In the genomic region with DNA sequence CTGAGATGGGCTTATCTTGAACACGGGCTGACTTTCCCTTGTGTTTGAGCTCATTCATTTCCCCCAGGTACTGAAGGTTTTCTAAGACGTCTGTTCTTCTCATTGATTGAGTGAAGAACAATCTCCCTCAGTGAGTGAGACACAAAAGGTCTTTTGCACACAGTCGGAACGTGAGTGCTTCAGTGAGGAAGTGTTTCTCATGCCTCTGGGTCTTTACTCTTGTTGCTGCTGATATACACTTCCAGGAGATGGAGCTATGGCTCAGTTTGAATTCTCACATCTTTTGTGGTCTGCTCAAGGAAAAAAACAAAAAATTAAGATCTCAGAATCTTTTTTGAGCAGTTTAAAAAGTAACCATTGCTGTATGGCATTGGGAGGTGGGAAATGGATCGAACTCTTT, we compare ENCODE assay signal across 10 cellular contexts.
DNase-seq lines count a peak whose midpoint lies in the region; FAIRE-seq and TF ChIP-seq lines count a peak whose summit lies in the region.
"Had no signal": no experiment of that assay in that cellular context is flagged by ENCODE, and none has a peak within 500 bp of the region (broad histone marks: within the 10 kb centered on the region; RNA-seq: fewer than 3 reads in every experiment).

No MANE protein-coding gene starts in this region.

- no peak overlapping the region for H2AFZ ChIP-seq in GM23248

- H3K9me3 Mint-ChIP-seq in HFFc6 = peaks cover 14% of the 10 kb centered on the region; the same call in 1 of the 2 replicates

- in situ Hi-C loops in GM23248 (cut with MboI) = no loop called here

- H3K27ac Mint-ChIP-seq in HFFc6 = no peak overlapping the region

- no peak for FAIRE-seq in D721Med (lab: Jason Lieb, UNC)

- no peaks in the 10 kb centered on the region for H3K9me3 ChIP-seq in GM23248 (ENCODE audit: low read depth)
- H3K9me3 ChIP-seq: prostate gland had no signal

- no peak overlapping the region for H3K9ac ChIP-seq in GM23248

- no peaks in the 10 kb centered on the region for H3K27me3 ChIP-seq in kidney epithelial cell (ENCODE audit: control insufficient read depth, insufficient read depth, low read length)
- no peaks in the 10 kb centered on the region for H3K27me3 ChIP-seq in GM23248 (replicated peaks; ENCODE audit: insufficient read depth)

- H3K9me2 ChIP-seq in GM23248 (ENCODE audit: insufficient read depth) = no peaks in the 10 kb centered on the region

- TF ChIP-seq CTCF in HFFc6 (IDR thresholded peaks at IDR 0.05) (no peak; the same call in 1 of the 2 replicates), kidney epithelial cell (IDR thresholded peaks at IDR 0.05; ENCODE audit: insufficient read depth, low read length, poor library complexity, severe bottlenecking) (peak; percentile 41), coronary artery (IDR thresholded peaks at IDR 0.05) (no peak), D721Med (IDR thresholded peaks at IDR 0.05; ENCODE audit: insufficient read depth, missing control alignments) (no peak)

- no peaks in the 10 kb centered on the region; the same call in none of the 2 replicates for H3K27me3 Mint-ChIP-seq in HFFc6 (ENCODE audit: insufficient read depth)

- no peaks in the 10 kb centered on the region for H3K36me3 Mint-ChIP-seq in HFFc6 (ENCODE audit: low read depth)

- H3K36me3 ChIP-seq in kidney epithelial cell (ENCODE audit: control insufficient read depth, insufficient read depth, low read length) (no peaks in the 10 kb centered on the region), GM23248 (ENCODE audit: low read depth) (no peaks in the 10 kb centered on the region)
- H3K36me3 ChIP-seq: prostate gland had no signal

- H3K4me2 ChIP-seq in GM23248 (ENCODE audit: unreplicated experiment) = no peak overlapping the region

- no peaks in the 10 kb centered on the region for H4K20me1 ChIP-seq in GM23248 (ENCODE audit: insufficient read depth)

- H3K4me3 ChIP-seq in kidney epithelial cell (ENCODE audit: low read depth, low read length) (no peak overlapping the region), coronary artery (no peak overlapping the region), GM23248 (no peak overlapping the region)
- H3K4me3 ChIP-seq: prostate gland had no signal

- H3K27ac ChIP-seq in coronary artery (no peak overlapping the region), GM23248 (no peak overlapping the region)
- H3K27ac ChIP-seq: prostate gland had no signal

- H3F3A ChIP-seq in GM23248 (ENCODE audit: insufficient read depth) = no peaks in the 10 kb centered on the region

- H3K79me2 ChIP-seq in GM23248 (ENCODE audit: insufficient read depth) = no peaks in the 10 kb centered on the region

- H3K4me1 Mint-ChIP-seq in HFFc6 (ENCODE audit: low read depth) = no peaks in the 10 kb centered on the region

- peak; percentile 15 for DNase-seq in AG20443 (ENCODE audit: low spot score)
- peak; percentile 0 for DNase-seq in HFFc6
- peak; percentile 12 for DNase-seq in SK-N-DZ (ENCODE audit: low spot score)
- no peak for DNase-seq in kidney epithelial cell (ENCODE audit: low read depth)
- no peak for DNase-seq in coronary artery (ENCODE audit: low spot score)
- no peak for DNase-seq in stimulated activated CD4-positive, alpha-beta T cell treated with anti-CD3 and anti-CD28 coated beads, Interleukin-4, amount 100 ng/mL, for 4 hours
- no peak for DNase-seq in GM23248
- DNase-seq in D721Med (ENCODE audit: insufficient read length, low spot score) = no peak
- DNase-seq: DMS 273 treated with DMSO at 0.1 percent for 48 hours had no signal

- 9 to 16% methylated on average over 5 of the region's 5 CpGs for WGBS in GM23248 (ENCODE audit: low coverage in 1 of 2, low lambda C conversion rate in 2 of 2, missing lambda C conversion rate in 2 of 2), 2 experiments

- no peak overlapping the region for H3K4me3 Mint-ChIP-seq in HFFc6

- no peaks in the 10 kb centered on the region for H3K4me1 ChIP-seq in GM23248 (ENCODE audit: insufficient read depth)
- H3K4me1 ChIP-seq: prostate gland had no signal

Comparison
In these comparisons a context has a peak if more than half of its experiments do, and no peak if none do; other contexts are left out.
1. DNase-seq: peak in AG20443 (single experiment), HFFc6 (single experiment) and SK-N-DZ (single experiment); none in kidney epithelial cell (single experiment), coronary artery (single experiment), stimulated activated CD4-positive, alpha-beta T cell treated with anti-CD3 and anti-CD28 coated beads, Interleukin-4, amount 100 ng/mL, for 4 hours (0 of 2), GM23248 (single experiment) and D721Med (single experiment).